18 cellular contexts compared by ENCODE assay signal in genomic region chr3:183826854-183827253, GRCh38. TPM values are rescaled to one million over a fixed set of nuclear protein-coding genes. Genes with fewer than 3 reads are reported as not detected.
DNase-seq lines count a peak whose midpoint lies in the region; TF ChIP-seq lines count a peak whose summit lies in the region.
"Had no signal": no experiment of that assay in that cellular context is flagged by ENCODE, and none has a peak within 500 bp of the region (broad histone marks: within the 10 kb centered on the region; RNA-seq: fewer than 3 reads in every experiment).

No MANE protein-coding gene starts in this region.

- TF ChIP-seq CTCF in WERI-Rb-1 (IDR thresholded peaks at IDR 0.05; ENCODE audit: low read depth, low read length) (no peak), glutamatergic neuron (IDR thresholded peaks at IDR 0.05; ENCODE audit: partially characterized antibody, unreplicated experiment) (no peak)

- H3K36me3 Mint-ChIP-seq in glutamatergic neuron (ENCODE audit: unreplicated experiment), result peaks cover 4% of the 10 kb centered on the region

- H3K9me3 Mint-ChIP-seq in glutamatergic neuron (ENCODE audit: unreplicated experiment), result peaks cover 22% of the 10 kb centered on the region
- H3K9me3 Mint-ChIP-seq: activated CD4-positive, alpha-beta T cell treated with anti-CD3 and anti-CD28 coated beads, Interleukin-2, amount 10 ng/mL, durations not matched to agents 24 days and 14 days; central memory CD8-positive, alpha-beta T cell had no signal

- H3K27ac Mint-ChIP-seq in glutamatergic neuron (ENCODE audit: unreplicated experiment), result peak overlapping the region; percentile 75
- H3K27ac Mint-ChIP-seq: activated CD4-positive, alpha-beta T cell treated with anti-CD3 and anti-CD28 coated beads, Interleukin-2, amount 10 ng/mL, durations not matched to agents 24 days and 14 days had no signal

- peak; percentile 54 for DNase-seq in H7
- peak; percentile 37 for DNase-seq in WERI-Rb-1
- no peak for DNase-seq in glutamatergic neuron
- DNase-seq in retina, result peak; percentile 37
- DNase-seq in globus pallidus (ENCODE audit: low spot score), result no peak
- no peak for DNase-seq in NCI-H2107 (lab: John Stamatoyannopoulos, UW)
- DNase-seq in stimulated activated CD4-positive, alpha-beta T cell treated with anti-CD3 and anti-CD28 coated beads, Interleukin-4, amount 100 ng/mL, for 24 hours, result no peak
- DNase-seq: activated CD4-positive, alpha-beta T cell treated with anti-CD3 and anti-CD28 coated beads, Interleukin-2, amount 10 ng/mL, durations not matched to agents 24 days and 14 days; activated T-cell treated with anti-CD3 and anti-CD28 coated beads, Interleukin-2, amount 50 U/mL, for 1 hour; AML-193; NCI-H1048; SK-N-SH; stimulated activated CD4-positive, alpha-beta T cell treated with anti-CD3 and anti-CD28 coated beads, Interleukin-4, amount 100 ng/mL, for 4 hours; stimulated activated CD8-positive, alpha-beta memory T cell treated with anti-CD3 and anti-CD28 coated beads, Interleukin-4, amount 100 ng/mL, for 48 hours; testis had no signal

- H3K4me1 Mint-ChIP-seq in glutamatergic neuron (ENCODE audit: low read depth, unreplicated experiment), result peaks cover 52% of the 10 kb centered on the region

- H3K4me3 ChIP-seq in H7 (ENCODE audit: insufficient read depth, low read depth, low read length) (no peak overlapping the region), WERI-Rb-1 (ENCODE audit: low read depth, low read length) (no peak overlapping the region)
- H3K4me3 ChIP-seq: testis had no signal

- no peaks in the 10 kb centered on the region for H3K9me3 ChIP-seq in WERI-Rb-1 (ENCODE audit: severe bottlenecking)
- H3K9me3 ChIP-seq: SK-N-SH, testis had no signal

- peaks cover 1% of the 10 kb centered on the region; the same call in 1 of the 2 replicates for H3K36me3 ChIP-seq in H7 (replicated peaks; ENCODE audit: control insufficient read depth, insufficient read depth, low read length)
- no peaks in the 10 kb centered on the region; the same call in none of the 2 replicates for H3K36me3 ChIP-seq in WERI-Rb-1

- peak overlapping the region; percentile 15 for H3K27ac ChIP-seq in WERI-Rb-1
- H3K27ac ChIP-seq: KMS-11, parathyroid adenoma, testis had no signal

- H3K27me3 ChIP-seq in H7 (ENCODE audit: control insufficient read depth, insufficient read depth, low read length) (peaks cover 10% of the 10 kb centered on the region), WERI-Rb-1 (ENCODE audit: insufficient read depth, low read depth, severe bottlenecking) (no peaks in the 10 kb centered on the region)
- H3K27me3 ChIP-seq: testis had no signal

- H3K4me3 Mint-ChIP-seq in glutamatergic neuron (ENCODE audit: unreplicated experiment), result peak overlapping the region; percentile 53

- peaks cover 18% of the 10 kb centered on the region for H3K27me3 Mint-ChIP-seq in glutamatergic neuron (ENCODE audit: unreplicated experiment)
- H3K27me3 Mint-ChIP-seq: central memory CD8-positive, alpha-beta T cell had no signal

RNA-seq across cellular contexts. Expression of gene MAP6D1, which starts 1.5 kb away (rescaled TPM):
- 1.7 and 4.4 TPM in 2 replicates for total RNA-seq in H7 (2014; rRNA removed; shearing (Covaris generic))
- 10.2 TPM for total RNA-seq in glutamatergic neuron (ENCODE audit: unreplicated experiment)

RNA-seq across cellular contexts. Expression of gene PARL, which starts 57.8 kb away (rescaled TPM):
- total RNA-seq in H7 (2014; rRNA removed; shearing (Covaris generic)), result 37.4 and 55.2 TPM in 2 replicates
- total RNA-seq in glutamatergic neuron (ENCODE audit: unreplicated experiment), result 58.5 TPM

Comparison
In these comparisons a context has a peak if more than half of its experiments do, and no peak if none do; other contexts are left out.
1. DNase-seq: peak in H7 (single experiment), WERI-Rb-1 (single experiment) and retina (single experiment); none in glutamatergic neuron (single experiment), globus pallidus (single experiment), NCI-H2107 (single experiment) and stimulated activated CD4-positive, alpha-beta T cell treated with anti-CD3 and anti-CD28 coated beads, Interleukin-4, amount 100 ng/mL, for 24 hours (single experiment).